1 cellular context compared by ENCODE assay signal in the genomic region with DNA sequence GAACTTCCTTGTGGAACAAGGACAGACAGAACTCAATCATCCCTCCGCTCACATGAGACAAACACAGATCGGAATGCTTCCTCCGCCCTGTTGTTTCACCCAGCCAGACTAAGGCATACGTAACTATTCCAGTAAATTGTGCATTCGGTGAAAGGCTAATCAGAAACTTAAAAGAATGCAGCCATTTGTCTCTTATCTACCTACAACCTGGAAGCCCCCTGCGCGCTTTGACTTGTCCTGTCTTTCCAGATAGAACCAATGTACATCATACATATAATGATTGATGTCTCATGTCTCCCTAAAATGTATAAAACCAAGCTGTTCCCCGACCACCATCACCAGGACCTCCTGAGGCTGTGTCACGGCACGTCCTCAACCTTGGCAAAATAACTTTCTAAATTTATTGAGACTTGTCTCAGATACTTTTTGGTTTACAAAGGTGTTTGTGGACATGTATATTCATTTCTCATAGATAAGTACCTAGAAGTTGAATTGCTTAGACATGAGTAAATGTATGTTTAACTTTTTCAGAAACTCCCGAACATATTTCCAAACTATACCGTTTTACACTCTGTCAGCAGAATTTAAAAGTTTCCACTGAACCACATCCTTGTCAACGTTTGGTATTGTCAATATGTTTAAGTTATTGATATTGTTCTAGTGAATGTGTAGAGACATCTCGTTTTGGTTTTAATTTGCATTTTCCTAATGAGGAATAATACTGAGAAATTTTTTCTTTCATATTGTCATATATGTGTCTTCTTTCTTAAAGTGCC.
TF ChIP-seq lines count a peak whose summit lies in the region.

No MANE protein-coding gene starts in this region.

TF ChIP-seq in SK-N-SH treated with all-trans-retinoic acid at 6 μM for 48 hours, 23 proteins besides CTCF, POLR2A, EP300 and RAD21 (continued from another document):
- TF ChIP-seq, protein P1, sequence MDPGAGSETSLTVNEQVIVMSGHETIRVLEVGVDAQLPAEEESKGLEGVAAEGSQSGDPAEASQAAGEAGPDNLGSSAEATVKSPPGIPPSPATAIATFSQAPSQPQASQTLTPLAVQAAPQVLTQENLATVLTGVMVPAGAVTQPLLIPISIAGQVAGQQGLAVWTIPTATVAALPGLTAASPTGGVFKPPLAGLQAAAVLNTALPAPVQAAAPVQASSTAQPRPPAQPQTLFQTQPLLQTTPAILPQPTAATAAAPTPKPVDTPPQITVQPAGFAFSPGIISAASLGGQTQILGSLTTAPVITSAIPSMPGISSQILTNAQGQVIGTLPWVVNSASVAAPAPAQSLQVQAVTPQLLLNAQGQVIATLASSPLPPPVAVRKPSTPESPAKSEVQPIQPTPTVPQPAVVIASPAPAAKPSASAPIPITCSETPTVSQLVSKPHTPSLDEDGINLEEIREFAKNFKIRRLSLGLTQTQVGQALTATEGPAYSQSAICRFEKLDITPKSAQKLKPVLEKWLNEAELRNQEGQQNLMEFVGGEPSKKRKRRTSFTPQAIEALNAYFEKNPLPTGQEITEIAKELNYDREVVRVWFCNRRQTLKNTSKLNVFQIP (CRISPR knock-in tag; IDR thresholded peaks at IDR 0.05; ENCODE audit: borderline replicate concordance, low read depth): no peak
- TF ChIP-seq OSR1 (CRISPR knock-in tag; IDR thresholded peaks at IDR 0.05) (no peak), CREB5 (CRISPR knock-in tag; IDR thresholded peaks at IDR 0.05; ENCODE audit: low read depth) (no peak)
- TF ChIP-seq, protein P2, sequence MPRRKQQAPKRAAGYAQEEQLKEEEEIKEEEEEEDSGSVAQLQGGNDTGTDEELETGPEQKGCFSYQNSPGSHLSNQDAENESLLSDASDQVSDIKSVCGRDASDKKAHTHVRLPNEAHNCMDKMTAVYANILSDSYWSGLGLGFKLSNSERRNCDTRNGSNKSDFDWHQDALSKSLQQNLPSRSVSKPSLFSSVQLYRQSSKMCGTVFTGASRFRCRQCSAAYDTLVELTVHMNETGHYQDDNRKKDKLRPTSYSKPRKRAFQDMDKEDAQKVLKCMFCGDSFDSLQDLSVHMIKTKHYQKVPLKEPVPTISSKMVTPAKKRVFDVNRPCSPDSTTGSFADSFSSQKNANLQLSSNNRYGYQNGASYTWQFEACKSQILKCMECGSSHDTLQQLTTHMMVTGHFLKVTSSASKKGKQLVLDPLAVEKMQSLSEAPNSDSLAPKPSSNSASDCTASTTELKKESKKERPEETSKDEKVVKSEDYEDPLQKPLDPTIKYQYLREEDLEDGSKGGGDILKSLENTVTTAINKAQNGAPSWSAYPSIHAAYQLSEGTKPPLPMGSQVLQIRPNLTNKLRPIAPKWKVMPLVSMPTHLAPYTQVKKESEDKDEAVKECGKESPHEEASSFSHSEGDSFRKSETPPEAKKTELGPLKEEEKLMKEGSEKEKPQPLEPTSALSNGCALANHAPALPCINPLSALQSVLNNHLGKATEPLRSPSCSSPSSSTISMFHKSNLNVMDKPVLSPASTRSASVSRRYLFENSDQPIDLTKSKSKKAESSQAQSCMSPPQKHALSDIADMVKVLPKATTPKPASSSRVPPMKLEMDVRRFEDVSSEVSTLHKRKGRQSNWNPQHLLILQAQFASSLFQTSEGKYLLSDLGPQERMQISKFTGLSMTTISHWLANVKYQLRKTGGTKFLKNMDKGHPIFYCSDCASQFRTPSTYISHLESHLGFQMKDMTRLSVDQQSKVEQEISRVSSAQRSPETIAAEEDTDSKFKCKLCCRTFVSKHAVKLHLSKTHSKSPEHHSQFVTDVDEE (CRISPR knock-in tag; IDR thresholded peaks at IDR 0.05): no peak
